1 cellular context compared by ENCODE assay signal in genomic region chr15:81001180-81002003, GRCh38.
TF ChIP-seq lines count a peak whose summit lies in the region.

No MANE protein-coding gene starts in this region.

TF ChIP-seq in K562, 482 proteins besides CTCF, POLR2A, EP300 and RAD21 (continued from another document and continues in another):
- no peak for TF ChIP-seq ZNF23 (CRISPR knock-in tag; IDR thresholded peaks at IDR 0.05)
- TF ChIP-seq ZBTB43 (CRISPR knock-in tag; IDR thresholded peaks at IDR 0.05) = no peak
- no peak for TF ChIP-seq SMARCA4 (IDR thresholded peaks at IDR 0.05)
- TF ChIP-seq PHF8 (IDR thresholded peaks at IDR 0.05; ENCODE audit: borderline replicate concordance, low read length) = peak; percentile 2; the same call in 1 of the 2 replicates
- TF ChIP-seq ZNF561 (CRISPR knock-in tag; conservative IDR thresholded peaks at IDR 0.05) = no peak
- no peak for TF ChIP-seq CAMTA2 (CRISPR knock-in tag; conservative IDR thresholded peaks at IDR 0.05)
- TF ChIP-seq TRIM28 (IDR thresholded peaks at IDR 0.05) = no peak
- no peak for TF ChIP-seq ZNF146 (CRISPR knock-in tag; IDR thresholded peaks at IDR 0.05; ENCODE audit: unreplicated experiment)
- TF ChIP-seq CEBPZ (IDR thresholded peaks at IDR 0.05; ENCODE audit: borderline replicate concordance, low read depth, low read length) = no peak
- TF ChIP-seq DPF2 (IDR thresholded peaks at IDR 0.05) = no peak
- TF ChIP-seq E2F4 (CRISPR knock-in tag; IDR thresholded peaks at IDR 0.05; ENCODE audit: low read depth) = no peak
- TF ChIP-seq ILF3 (IDR thresholded peaks at IDR 0.05; ENCODE audit: borderline replicate concordance) = no peak
- TF ChIP-seq RBM25 (IDR thresholded peaks at IDR 0.05; ENCODE audit: low read depth, low read length, severe bottlenecking) = no peak
- no peak for TF ChIP-seq ARID3B (CRISPR knock-in tag; IDR thresholded peaks at IDR 0.05; ENCODE audit: borderline replicate concordance)
- TF ChIP-seq ZNF586 (CRISPR knock-in tag; conservative IDR thresholded peaks at IDR 0.05) = no peak
- no peak for TF ChIP-seq CBX3 (IDR thresholded peaks at IDR 0.05; ENCODE audit: borderline replicate concordance in 1 of 2, low read length in 2 of 2)
- no peak for TF ChIP-seq MYNN (IDR thresholded peaks at IDR 0.05)
- no peak for TF ChIP-seq MYNN (CRISPR knock-in tag; IDR thresholded peaks at IDR 0.05)
- no peak for TF ChIP-seq CHD7 (IDR thresholded peaks at IDR 0.05; ENCODE audit: low read depth, low read length)
- TF ChIP-seq KAT2B (IDR thresholded peaks at IDR 0.05; ENCODE audit: low read depth, low read length) = no peak
- TF ChIP-seq TEAD4 (IDR thresholded peaks at IDR 0.05; ENCODE audit: low read length) = no peak
- 0 out of 2 replicates have a peak, but pooled peaks have one; percentile 21 for TF ChIP-seq TEAD4 (CRISPR knock-in tag; IDR thresholded peaks at IDR 0.05; ENCODE audit: borderline replicate concordance)
- peak; percentile 77 for TF ChIP-seq CREM (IDR thresholded peaks at IDR 0.05; ENCODE audit: low read depth)
- TF ChIP-seq KAT8 (IDR thresholded peaks at IDR 0.05; ENCODE audit: low read depth) = no peak
- TF ChIP-seq FOXP1 (CRISPR knock-in tag; IDR thresholded peaks at IDR 0.05) = peak; percentile 64; the same call in 1 of the 2 replicates
- TF ChIP-seq YBX1 (IDR thresholded peaks at IDR 0.05) = no peak
- TF ChIP-seq DNMT1 (IDR thresholded peaks at IDR 0.05) = no peak
- TF ChIP-seq ID3 (CRISPR knock-in tag; IDR thresholded peaks at IDR 0.05) = no peak
- 0 out of 2 replicates have a peak, but pooled peaks have one; percentile 25 for TF ChIP-seq ID3 (tag; IDR thresholded peaks at IDR 0.05)
- TF ChIP-seq ZNF512 (tag; IDR thresholded peaks at IDR 0.05) = no peak
- TF ChIP-seq ZNF212 (CRISPR knock-in tag; IDR thresholded peaks at IDR 0.05) = no peak
- TF ChIP-seq NR2F6 (CRISPR knock-in tag; IDR thresholded peaks at IDR 0.05) = no peak
- no peak for TF ChIP-seq POLR2B (IDR thresholded peaks at IDR 0.05; ENCODE audit: low read depth, partially characterized antibody)
- TF ChIP-seq FOXJ2 (tag; IDR thresholded peaks at IDR 0.05) = no peak
- TF ChIP-seq ZC3H8 (IDR thresholded peaks at IDR 0.05) = no peak
- TF ChIP-seq HNRNPLL (IDR thresholded peaks at IDR 0.05; ENCODE audit: low read depth, low read length, poor library complexity, severe bottlenecking) = peak; percentile 78
- TF ChIP-seq RUNX1 (IDR thresholded peaks at IDR 0.05; ENCODE audit: low read depth) = no peak
- no peak for TF ChIP-seq HMBOX1 (IDR thresholded peaks at IDR 0.05)
